In the genomic region with DNA sequence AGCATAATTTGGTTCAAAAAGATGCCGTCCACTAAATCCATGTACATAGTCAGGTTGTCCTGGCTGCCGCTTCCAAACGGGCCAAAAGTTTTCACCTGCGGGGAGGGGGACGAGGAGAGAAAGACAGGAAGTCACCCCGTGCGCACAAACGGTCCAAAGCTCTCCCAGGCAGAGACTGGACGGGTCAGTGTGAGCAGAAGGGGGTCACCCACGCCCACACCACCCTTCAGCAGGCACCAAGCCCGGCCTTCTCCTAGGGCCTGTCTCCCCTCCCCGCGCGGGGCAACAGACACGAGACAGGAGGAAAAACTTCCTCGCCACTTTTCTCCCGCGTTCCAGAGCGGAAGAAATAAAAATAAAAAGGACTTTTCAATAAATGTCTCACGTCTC, we compare ENCODE assay signal across 8 cellular contexts. TPM values are rescaled to one million over a fixed set of nuclear protein-coding genes. Genes with fewer than 3 reads are reported as not detected.
A peak's percentile ranks its signal among the peaks of the same experiment; 100 is the strongest.
DNase-seq lines count a peak whose midpoint lies in the region; ATAC-seq, FAIRE-seq and TF ChIP-seq lines count a peak whose summit lies in the region.

No MANE protein-coding gene starts in this region.

- TF ChIP-seq RAD21 in HepG2 (CRISPR knock-in tag; IDR thresholded peaks at IDR 0.05), result no peak

- no peak for TF ChIP-seq EP300 in HepG2 (IDR thresholded peaks at IDR 0.05; ENCODE audit: low read depth in 2 of 2, low read length in 2 of 2)
- no peak for TF ChIP-seq EP300 in HepG2 (CRISPR knock-in tag; IDR thresholded peaks at IDR 0.05; ENCODE audit: borderline replicate concordance)
- TF ChIP-seq EP300 in upper lobe of left lung (IDR thresholded peaks at IDR 0.05), result no peak

- peaks cover 36% of the 10 kb centered on the region for H3K36me3 Mint-ChIP-seq in activated naive CD8-positive, alpha-beta T cell treated with anti-CD3 and anti-CD28 coated beads, Interleukin-2, amount 10 ng/mL, durations not matched to agents 7 days and 5 days

- H3K4me3 Mint-ChIP-seq in activated naive CD8-positive, alpha-beta T cell treated with anti-CD3 and anti-CD28 coated beads, Interleukin-2, amount 10 ng/mL, durations not matched to agents 7 days and 5 days, result peak overlapping the region; percentile 94

- H3K27me3 Mint-ChIP-seq in activated naive CD8-positive, alpha-beta T cell treated with anti-CD3 and anti-CD28 coated beads, Interleukin-2, amount 10 ng/mL, durations not matched to agents 7 days and 5 days, result peaks cover 2% of the 10 kb centered on the region

- no peaks in the 10 kb centered on the region; the same call in 1 of the 2 replicates for H4K20me1 ChIP-seq in HepG2 (ENCODE audit: insufficient read depth, low read length)

- H3K4me1 Mint-ChIP-seq in activated naive CD8-positive, alpha-beta T cell treated with anti-CD3 and anti-CD28 coated beads, Interleukin-2, amount 10 ng/mL, durations not matched to agents 7 days and 5 days, result peaks cover 41% of the 10 kb centered on the region

- H3K4me1 ChIP-seq in heart right ventricle (peaks cover 3 to 55% (median 23%) of the 10 kb centered on the region in 9 donors), HepG2 (ENCODE audit: insufficient read depth, low read length) (peaks cover 76% of the 10 kb centered on the region), upper lobe of left lung (peaks cover 34 to 58% (median 37%) of the 10 kb centered on the region in 4 donors)

- no peaks in the 10 kb centered on the region for H3K9me3 Mint-ChIP-seq in activated naive CD8-positive, alpha-beta T cell treated with anti-CD3 and anti-CD28 coated beads, Interleukin-2, amount 10 ng/mL, durations not matched to agents 7 days and 5 days

- H3K36me3 ChIP-seq in heart right ventricle (peaks cover 0 to 3% (median 0%) of the 10 kb centered on the region in 9 donors), HepG2 (replicated peaks in 1 of 2; ENCODE audit: control insufficient read depth in 1 of 2, insufficient read depth in 2 of 2, low read length in 2 of 2) (0 out of 5 replicates have a peak, but pooled peaks cover 0 to 1% of the 10 kb centered on the region in 2 experiments), upper lobe of left lung (no peaks in the 10 kb centered on the region)

- H3K27ac Mint-ChIP-seq in activated naive CD8-positive, alpha-beta T cell treated with anti-CD3 and anti-CD28 coated beads, Interleukin-2, amount 10 ng/mL, durations not matched to agents 7 days and 5 days, result peak overlapping the region; percentile 99

- no peaks in the 10 kb centered on the region for H3K9me3 ChIP-seq in heart right ventricle
- no peaks in the 10 kb centered on the region for H3K9me3 ChIP-seq in HepG2 (ENCODE audit: low read length)
- H3K9me3 ChIP-seq in upper lobe of left lung, result no peaks in the 10 kb centered on the region

- H3K4me3 ChIP-seq in heart right ventricle (peak overlapping the region; percentile 31 to 84 (median 68)), HepG2 (replicated peaks in 1 of 3; ENCODE audit: insufficient read depth in 1 of 3, low read depth in 2 of 3, low read length in 3 of 3) (peak overlapping the region; percentile 78 to 82 (median 81)), upper lobe of left lung (peak overlapping the region; percentile 80 to 89 (median 86))

- H2AFZ ChIP-seq in HepG2 (ENCODE audit: low read length), result peak overlapping the region; percentile 31

- no TSS peak for BruUV-seq in HepG2 (replicated peaks; lab: Mats Ljungman, UMichigan)

- H3K9ac ChIP-seq in HepG2 (ENCODE audit: insufficient read depth, low read depth, low read length), result peak overlapping the region; percentile 70

- H3K4me2 ChIP-seq in HepG2 (ENCODE audit: low read depth, low read length), result peak overlapping the region; percentile 80

- H3K79me2 ChIP-seq in HepG2 (ENCODE audit: insufficient read depth, low read length), result peaks cover 17% of the 10 kb centered on the region

- H3K27ac ChIP-seq in heart right ventricle (peak overlapping the region in 9 of 10 donors; percentile 35 to 90 (median 76)), HepG2 (ENCODE audit: extremely low read length, insufficient read depth, low read length) (peak overlapping the region; percentile 56), upper lobe of left lung (peak overlapping the region; percentile 53 to 91 (median 80))

- in situ Hi-C loops in HepG2 (cut with HindIII; ENCODE audit: extremely low pct_ligation_motif_present, low pct_unique_long_range_greater_than_20kb), result no loop called here
- in situ Hi-C loops in GM13977 (cut with MboI; ENCODE audit: low pct_unique_long_range_greater_than_20kb, low sequenced_read_pairs, unreplicated experiment), result no loop called here

- TF ChIP-seq POLR2A in HepG2 (IDR thresholded peaks at IDR 0.05; ENCODE audit: insufficient read depth in 1 of 2, low read depth in 2 of 2, low read length in 2 of 2), result no peak
- no peak for TF ChIP-seq POLR2A in upper lobe of left lung (IDR thresholded peaks at IDR 0.05)

- no peak for FAIRE-seq in HepG2 (lab: Jason Lieb, UNC)
- FAIRE-seq in frontal cortex (lab: Jason Lieb, UNC), result no peak

- CTCF ChIA-PET in HepG2 (lab: Yijun Ruan, JAX; ENCODE audit: low intra/inter-chr PET ratio, low total read pairs), result no interaction called here

- ATAC-seq in heart right ventricle (peak in 4 of 8 donors; percentile 29 to 54 (median 34)), Right ventricle myocardium inferior (no peak), HepG2 (peak; percentile 43), upper lobe of left lung (ENCODE audit: low FRiP score in 2 of 2) (peak in 1 of 2 donors; percentile 39), HG03378 (IDR thresholded peaks at IDR 0.05; ENCODE audit: unreplicated experiment) (no peak)
- no peak for ATAC-seq in activated naive CD8-positive, alpha-beta T cell treated with anti-CD3 and anti-CD28 coated beads, Interleukin-2, amount 10 ng/mL, durations not matched to agents 7 days and 5 days (ENCODE audit: low read depth)

- H3K27me3 ChIP-seq in heart right ventricle (peaks cover 0 to 32% (median 17%) of the 10 kb centered on the region in 7 donors), HepG2 (ENCODE audit: control insufficient read depth in 1 of 2, insufficient read depth in 2 of 2, low read length in 2 of 2) (no peaks in the 10 kb centered on the region), upper lobe of left lung (no peaks in the 10 kb centered on the region)

- DNase-seq in heart right ventricle (no peak), Right ventricle myocardium inferior (ENCODE audit: missing footprints) (no peak), HepG2 (ENCODE audit: low spot score) (no peak), upper lobe of left lung (peak in 1 of 2 donors; percentile 53), frontal cortex (ENCODE audit: low spot score in 2 of 2) (no peak), GM13977 (ENCODE audit: low spot score) (no peak)
- peak; percentile 58 for DNase-seq in activated naive CD8-positive, alpha-beta T cell treated with anti-CD3 and anti-CD28 coated beads, Interleukin-2, amount 10 ng/mL, durations not matched to agents 7 days and 5 days

- no peak for TF ChIP-seq CTCF in heart right ventricle (IDR thresholded peaks at IDR 0.05)
- TF ChIP-seq CTCF in HepG2 (CRISPR knock-in tag; IDR thresholded peaks at IDR 0.05), result no peak
- TF ChIP-seq CTCF in upper lobe of left lung (IDR thresholded peaks at IDR 0.05), result no peak
- no peak for TF ChIP-seq CTCF in GM13977 (IDR thresholded peaks at IDR 0.05; ENCODE audit: extremely low read depth, insufficient read depth, missing control alignments)

- intact Hi-C loops in heart right ventricle (cut with DNase I), result loop anchor here in 6 of 10 donors (5.0 to 10.0 kb wide), 6 partner anchors 39 to 242 kb away; no protein-coding TSS in a partner anchor
- intact Hi-C loops in Right ventricle myocardium inferior (cut with DNase I), result loop anchor here (10.0 kb wide), 1 partner anchor 52 kb away; no protein-coding TSS in a partner anchor
- intact Hi-C loops in HepG2 (cut with micrococcal nuclease; ENCODE audit: unreplicated experiment), result loop anchor here (2.0 kb wide), 1 partner anchor 56 kb away; no protein-coding TSS in a partner anchor

- POLR2A ChIA-PET in activated naive CD8-positive, alpha-beta T cell treated with anti-CD3 and anti-CD28 coated beads, Interleukin-2, amount 10 ng/mL, durations not matched to agents 7 days and 5 days (lab: Charles Lee), result interaction anchor here (1.0 to 9.2 kb wide), 21 partner anchors 8 to 175 kb away, joined by 3 to 139 read pairs (median 6); a partner anchor contains a TSS
- POLR2A ChIA-PET in HepG2 (lab: Yijun Ruan, JAX), result interaction anchor here (1.2 kb wide), 1 partner anchor 55 kb away, joined by 3 read pairs; no protein-coding TSS in a partner anchor

- WGBS in heart right ventricle, 2 donors, result 8 to 9% methylated on average over 20 of the region's 20 CpGs
- 1% methylated on average over 20 of the region's 20 CpGs for WGBS in HepG2 (ENCODE audit: low lambda C conversion rate)
- WGBS in upper lobe of left lung, 2 donors, result 4 to 6% methylated on average over 20 of the region's 20 CpGs

RNA-seq across cellular contexts. Expression of a gene that starts 0.9 kb away (rescaled TPM):
- 1 to 10 TPM; 2.4 to 8.4 (median 4.9) TPM for total RNA-seq in heart right ventricle
- polyA plus RNA-seq in heart right ventricle, result 1 to 10 TPM; 2.2 to 5.5 TPM
- 3.6 TPM for total RNA-seq in Right ventricle myocardium inferior
- 100 to 1,000 TPM; 206 to 209 TPM for total RNA-seq in activated naive CD8-positive, alpha-beta T cell treated with anti-CD3 and anti-CD28 coated beads, Interleukin-2, amount 10 ng/mL, durations not matched to agents 7 days and 5 days
- total RNA-seq in HepG2 (2016; rRNA removed; fragmentation: Illumina TruSeq; extraction: Trizol), result 10.4 and 11.7 TPM in 2 replicates
- 7.1 and 8.3 TPM in 2 replicates for total RNA-seq in HepG2 (2016; cell fraction: cytosol; rRNA removed; fragmentation: Illumina TruSeq; extraction: Trizol; ENCODE audit: low read depth)
- total RNA-seq in HepG2 (2016; cell fraction: insoluble cytoplasmic fraction; rRNA removed; fragmentation: Illumina TruSeq; extraction: Trizol), result 7.7 and 11.4 TPM in 2 replicates
- 8.7 and 9.6 TPM in 2 replicates for total RNA-seq in HepG2 (2016; cell fraction: membrane; rRNA removed; fragmentation: Illumina TruSeq; extraction: Trizol)
- total RNA-seq in HepG2 (2016; cell fraction: nucleus; rRNA removed; fragmentation: Illumina TruSeq; extraction: Trizol), result 17.4 and 18.0 TPM in 2 replicates
- polyA plus RNA-seq in HepG2 (2011; rRNA removed), result 3.6 and 4.3 TPM in 2 replicates
- polyA plus RNA-seq in HepG2 (2011; cell fraction: cytosol; rRNA removed), result 2.3 and 3.2 TPM in 2 replicates
- polyA plus RNA-seq in HepG2 (2011; cell fraction: nucleus; rRNA removed), result 11.4 and 12.1 TPM in 2 replicates
- 3.7 and 5.3 TPM in 2 replicates for polyA plus RNA-seq in HepG2 (2012)
- 5.2 and 5.3 TPM in 2 replicates for polyA plus RNA-seq in HepG2 (2016; cell fraction: cytosol; fragmentation: Illumina TruSeq; extraction: Trizol; ENCODE audit: low read depth)
- 8.0 and 9.8 TPM in 2 replicates for polyA plus RNA-seq in HepG2 (2016; cell fraction: insoluble cytoplasmic fraction; fragmentation: Illumina TruSeq; extraction: Trizol; ENCODE audit: low read depth)
- polyA plus RNA-seq in HepG2 (2016; cell fraction: membrane; fragmentation: Illumina TruSeq; extraction: Trizol; ENCODE audit: low read depth), result 5.3 and 5.8 TPM in 2 replicates
- 18.1 and 18.5 TPM in 2 replicates for polyA plus RNA-seq in HepG2 (2016; cell fraction: nucleus; fragmentation: Illumina TruSeq; extraction: Trizol; ENCODE audit: insufficient read depth, low read depth)
- 12.3 and 15.2 TPM in 2 replicates for polyA minus RNA-seq in HepG2 (2011; rRNA and poly(A)+ RNA removed; ENCODE audit: low replicate concordance)
- polyA minus RNA-seq in HepG2 (2011; cell fraction: cytosol; rRNA and poly(A)+ RNA removed), result 4.3 and 4.5 TPM in 2 replicates
- 14.3 and 24.1 TPM in 2 replicates for polyA minus RNA-seq in HepG2 (2011; cell fraction: nucleus; rRNA and poly(A)+ RNA removed)
- total RNA-seq in upper lobe of left lung, result 100 to 1,000 TPM in 1 of 6 donors, 10 to 100 TPM in 5; 33.1 to 119 (median 54.5) TPM
- 22.4 TPM for total RNA-seq in frontal cortex
